Comparison of ENCODE assay signal across 23 cellular contexts in the genomic region with DNA sequence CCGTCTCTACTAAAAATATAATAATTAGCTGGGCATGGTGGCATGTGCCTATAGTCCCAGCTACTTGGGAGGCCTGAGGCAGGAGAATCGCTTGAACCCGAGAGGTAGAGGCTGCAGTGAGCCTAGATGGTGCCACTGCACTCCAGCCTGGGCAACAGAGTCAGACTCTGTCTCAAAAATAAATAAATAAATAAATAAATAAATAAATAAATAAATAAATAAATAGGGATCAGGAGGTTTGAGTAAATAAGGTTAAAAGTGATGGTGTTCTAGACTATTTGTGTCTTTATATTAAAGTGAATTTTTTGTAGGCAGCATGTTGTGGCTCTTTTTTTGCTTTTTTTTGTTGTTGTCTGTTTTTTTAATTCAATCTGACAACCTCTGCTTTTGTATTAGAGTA. TPM values are rescaled to one million over a fixed set of nuclear protein-coding genes. Genes with fewer than 3 reads are reported as not detected.
"Had no signal": no experiment of that assay in that cellular context is flagged by ENCODE, and none has a peak within 500 bp of the region (broad histone marks: within the 10 kb centered on the region; RNA-seq: fewer than 3 reads in every experiment).

No MANE protein-coding gene starts in this region.

RNA-seq across cellular contexts. Expression of a gene that starts 15.1 kb away (rescaled TPM):
- polyA plus RNA-seq: neural cell had no signal

RNA-seq across cellular contexts. Expression of a gene that starts 17.0 kb away (rescaled TPM):
- total RNA-seq: naive thymus-derived CD8-positive, alpha-beta T cell; natural killer cell; natural killer cell treated with Interleukin-12 subunit alpha and Interleukin-12 subunit beta and Interleukin-15 and Interleukin-18, amount 100 ng/mL, for 72 hours; neural crest cell; occipital lobe; omental fat pad; osteoblast; osteocyte; ovary; posterior vena cava; progenitor cell of endocrine pancreas; prostate gland; psoas muscle; pulmonary artery endothelial cell; right atrium auricular region; right cardiac atrium; sciatic nerve; sigmoid colon; skeletal muscle tissue; smooth muscle cell; spleen had no signal
- polyA plus RNA-seq: naive thymus-derived CD8-positive, alpha-beta T cell; neural cell; ovary; psoas muscle; right cardiac atrium; sigmoid colon; small intestine; smooth muscle cell; spleen had no signal
